In genomic region chr9:98888794-98889495, GRCh38 we compare ENCODE assay signal across 23 cellular contexts. TPM values are rescaled to one million over a fixed set of nuclear protein-coding genes. Genes with fewer than 3 reads are reported as not detected.
DNase-seq lines count a peak whose midpoint lies in the region; ATAC-seq and TF ChIP-seq lines count a peak whose summit lies in the region.
"Had no signal": no experiment of that assay in that cellular context is flagged by ENCODE, and none has a peak within 500 bp of the region (broad histone marks: within the 10 kb centered on the region; RNA-seq: fewer than 3 reads in every experiment).

No MANE protein-coding gene starts in this region.

- ATAC-seq in gastrocnemius medialis = peak; percentile 15 to 30
- ATAC-seq in HG03378 (IDR thresholded peaks at IDR 0.05; ENCODE audit: unreplicated experiment) = no peak
- ATAC-seq in GM21360 (IDR thresholded peaks at IDR 0.05; ENCODE audit: unreplicated experiment) = no peak
- ATAC-seq: A549, WTC11 had no signal

- TF ChIP-seq POLR2A in gastrocnemius medialis (IDR thresholded peaks at IDR 0.05) = no peak

- H3K36me3 Mint-ChIP-seq in endothelial cell (ENCODE audit: low read depth, unreplicated experiment) = no peaks in the 10 kb centered on the region
- H3K36me3 Mint-ChIP-seq: WTC11 had no signal

- intact Hi-C loops in gastrocnemius medialis (cut with DNase I; ENCODE audit: low total_unique reads) = no loop called here

- peak overlapping the region in 2 of 4 donors; percentile 43 to 61 for H3K27ac ChIP-seq in gastrocnemius medialis
- H3K27ac ChIP-seq: A549, SJCRH30, upper lobe of left lung had no signal

- H3K4me3 ChIP-seq in fibroblast of villous mesenchyme (ENCODE audit: low read depth, low read length) = no peak overlapping the region
- no peak overlapping the region for H3K4me3 ChIP-seq in gastrocnemius medialis
- H3K4me3 ChIP-seq: A549, SJCRH30, upper lobe of left lung had no signal

- no peaks in the 10 kb centered on the region for H3K9me3 Mint-ChIP-seq in endothelial cell (ENCODE audit: unreplicated experiment)
- H3K9me3 Mint-ChIP-seq: activated CD4-positive, alpha-beta memory T cell treated with anti-CD3 and anti-CD28 coated beads, Interleukin-2, amount 10 ng/mL, durations not matched to agents 7 days and 5 days; activated T-cell treated with anti-CD3 and anti-CD28 coated beads, Interleukin-2, amount 50 U/mL, for 24 hours; stimulated activated naive CD8-positive, alpha-beta T cell treated with anti-CD3 and anti-CD28 coated beads, Interleukin-15, Interleukin-2, amounts not matched to agents 100 ng/mL and 50 ng/mL, for 24 hours; WTC11 had no signal

- DNase-seq in AG08396 (ENCODE audit: low spot score) (peak; percentile 25), RPMI8226 (peak; percentile 10), fibroblast of villous mesenchyme (ENCODE audit: low read depth) (peak; percentile 64), gastrocnemius medialis (no peak), NCI-H526 (lab: John Stamatoyannopoulos, UW) (no peak), endothelial cell (ENCODE audit: low spot score) (no peak)
- DNase-seq: activated CD4-positive, alpha-beta memory T cell treated with anti-CD3 and anti-CD28 coated beads, Interleukin-2, amount 10 ng/mL, durations not matched to agents 7 days and 5 days; activated naive CD4-positive, alpha-beta T cell treated with anti-CD3 and anti-CD28 coated beads for 36 hours; activated T-cell treated with anti-CD3 and anti-CD28 coated beads, Interleukin-2, amount 50 U/mL, for 24 hours; cortex of kidney; DMS 273 treated with DMSO at 0.1 percent for 48 hours; GF-D8; H7; NCI-H774; retina; SJCRH30; stimulated activated CD4-positive, alpha-beta T cell treated with anti-CD3 and anti-CD28 coated beads, Interleukin-1b, Interleukin-23, amount 100 ng/mL, for 48 hours; upper lobe of left lung had no signal

- in situ Hi-C loops in gastrocnemius medialis (cut with MboI; ENCODE audit: low sequenced_read_pairs in 4 of 4) = no loop called here

- H3K27ac Mint-ChIP-seq in endothelial cell (ENCODE audit: unreplicated experiment) = no peak overlapping the region
- H3K27ac Mint-ChIP-seq: activated CD4-positive, alpha-beta memory T cell treated with anti-CD3 and anti-CD28 coated beads, Interleukin-2, amount 10 ng/mL, durations not matched to agents 7 days and 5 days; activated naive CD4-positive, alpha-beta T cell treated with anti-CD3 and anti-CD28 coated beads for 36 hours; activated T-cell treated with anti-CD3 and anti-CD28 coated beads, Interleukin-2, amount 50 U/mL, for 24 hours; stimulated activated naive CD8-positive, alpha-beta T cell treated with anti-CD3 and anti-CD28 coated beads, Interleukin-15, Interleukin-2, amounts not matched to agents 100 ng/mL and 50 ng/mL, for 24 hours; WTC11 had no signal

- peaks cover 8% of the 10 kb centered on the region for H3K27me3 Mint-ChIP-seq in endothelial cell (ENCODE audit: unreplicated experiment)

- peaks cover 5 to 17% of the 10 kb centered on the region in 2 donors for H3K4me1 ChIP-seq in gastrocnemius medialis
- H3K4me1 ChIP-seq: A549 had no signal

- H3K9me3 ChIP-seq in gastrocnemius medialis = no peaks in the 10 kb centered on the region
- H3K9me3 ChIP-seq: A549, SJCRH30, upper lobe of left lung had no signal

- H3K36me3 ChIP-seq in gastrocnemius medialis = no peaks in the 10 kb centered on the region
- H3K36me3 ChIP-seq: SJCRH30, upper lobe of left lung had no signal

- no peaks in the 10 kb centered on the region for H3K27me3 ChIP-seq in gastrocnemius medialis
- H3K27me3 ChIP-seq: SJCRH30, upper lobe of left lung had no signal

- peaks cover 13% of the 10 kb centered on the region for H3K4me1 Mint-ChIP-seq in endothelial cell (ENCODE audit: unreplicated experiment)
- H3K4me1 Mint-ChIP-seq: activated CD4-positive, alpha-beta memory T cell treated with anti-CD3 and anti-CD28 coated beads, Interleukin-2, amount 10 ng/mL, durations not matched to agents 7 days and 5 days; WTC11 had no signal

- TF ChIP-seq CTCF in fibroblast of villous mesenchyme (IDR thresholded peaks at IDR 0.05; ENCODE audit: insufficient read depth, low read depth, low read length) (no peak), gastrocnemius medialis (IDR thresholded peaks at IDR 0.05 in 4 of 5, conservative IDR thresholded peaks at IDR 0.05 in 1 of 5) (no peak), endothelial cell (IDR thresholded peaks at IDR 0.05; ENCODE audit: unreplicated experiment) (no peak)

- H3K4me3 Mint-ChIP-seq in endothelial cell (ENCODE audit: unreplicated experiment) = no peak overlapping the region
- H3K4me3 Mint-ChIP-seq: activated CD4-positive, alpha-beta memory T cell treated with anti-CD3 and anti-CD28 coated beads, Interleukin-2, amount 10 ng/mL, durations not matched to agents 7 days and 5 days; activated naive CD4-positive, alpha-beta T cell treated with anti-CD3 and anti-CD28 coated beads for 36 hours; activated T-cell treated with anti-CD3 and anti-CD28 coated beads, Interleukin-2, amount 50 U/mL, for 24 hours; stimulated activated naive CD8-positive, alpha-beta T cell treated with anti-CD3 and anti-CD28 coated beads, Interleukin-15, Interleukin-2, amounts not matched to agents 100 ng/mL and 50 ng/mL, for 24 hours; WTC11 had no signal

RNA-seq across cellular contexts. Expression of gene COL15A1, which starts 54.8 kb away (rescaled TPM):
- total RNA-seq in fibroblast of villous mesenchyme (1.7 and 19.0 TPM in 2 replicates), gastrocnemius medialis (1 to 10 TPM; 4.0 to 7.8 (median 6.8) TPM), endothelial cell (ENCODE audit: unreplicated experiment) (24.0 TPM)
- total RNA-seq: H7 had no signal

Comparison
In these comparisons a context has a peak if more than half of its experiments do, and no peak if none do; other contexts are left out.
1. DNase-seq: peak in AG08396 (single experiment), RPMI8226 (single experiment) and fibroblast of villous mesenchyme (single experiment); none in gastrocnemius medialis (0 of 2), NCI-H526 (0 of 2) and endothelial cell (single experiment).
2. ATAC-seq: peak in gastrocnemius medialis (2 of 2); none in HG03378 (single experiment) and GM21360 (single experiment).